ENCODE assay signal across 26 cellular contexts in genomic region chr7:55160539-55160938, GRCh38.
DNase-seq lines count a peak whose midpoint lies in the region; ATAC-seq and TF ChIP-seq lines count a peak whose summit lies in the region.
"Had no signal": no experiment of that assay in that cellular context is flagged by ENCODE, and none has a peak within 500 bp of the region (broad histone marks: within the 10 kb centered on the region; RNA-seq: fewer than 3 reads in every experiment).

No MANE protein-coding gene starts in this region.

- TF ChIP-seq RAD21 in SK-N-SH (IDR thresholded peaks at IDR 0.05; ENCODE audit: low read length), result no peak

- H3K36me3 ChIP-seq in SK-N-SH (replicated peaks in 1 of 2; ENCODE audit: control insufficient read depth in 1 of 2, insufficient read depth in 2 of 2, low read length in 1 of 2) (peaks cover 85 to 86% of the 10 kb centered on the region in 2 experiments), OCI-LY7 (ENCODE audit: insufficient read depth, low read length) (no peaks in the 10 kb centered on the region)

- H3K9me2 ChIP-seq in SK-N-SH (no peaks in the 10 kb centered on the region), OCI-LY7 (ENCODE audit: insufficient read depth, low read length) (no peaks in the 10 kb centered on the region)

- WGBS in SK-N-SH (ENCODE audit: low lambda C conversion rate), result 97% methylated on average over 4 of the region's 4 CpGs

- peaks cover 4 to 6% of the 10 kb centered on the region in 2 experiments; a peak in 1 of 4 replicates for H3K4me1 ChIP-seq in SK-N-SH (ENCODE audit: control insufficient read depth in 1 of 2, insufficient read depth in 2 of 2, low read depth in 1 of 2, low read length in 1 of 2)
- peaks cover 31% of the 10 kb centered on the region for H3K4me1 ChIP-seq in OCI-LY7 (ENCODE audit: insufficient read depth, low read length, poor library complexity, severe bottlenecking)
- H3K4me1 ChIP-seq: adrenal gland had no signal

- H3K79me2 ChIP-seq in SK-N-SH (ENCODE audit: insufficient read depth) (peaks cover 10% of the 10 kb centered on the region; the same call in 1 of the 2 replicates), OCI-LY7 (ENCODE audit: insufficient read depth, low read depth, low read length) (no peaks in the 10 kb centered on the region)
- H3K79me2 ChIP-seq: hepatocyte had no signal

- H3K9me3 ChIP-seq in SK-N-SH (no peaks in the 10 kb centered on the region), OCI-LY7 (ENCODE audit: low read length) (no peaks in the 10 kb centered on the region)
- H3K9me3 ChIP-seq: adrenal gland had no signal

- H2AFZ ChIP-seq in SK-N-SH (ENCODE audit: low read depth), result no peak overlapping the region
- H2AFZ ChIP-seq in OCI-LY7 (ENCODE audit: low read length), result no peak overlapping the region
- H2AFZ ChIP-seq: hepatocyte had no signal

- H4K20me1 ChIP-seq in SK-N-SH (ENCODE audit: insufficient read depth) (no peaks in the 10 kb centered on the region), OCI-LY7 (ENCODE audit: insufficient read depth, low read length) (no peaks in the 10 kb centered on the region)

- no peaks in the 10 kb centered on the region for H3K27me3 ChIP-seq in SK-N-SH (ENCODE audit: insufficient read depth)
- H3K27me3 ChIP-seq: adrenal gland, hepatocyte had no signal

- H3K4me3 Mint-ChIP-seq in activated T-cell treated with anti-CD3 and anti-CD28 coated beads, Interleukin-2, amount 50 U/mL, for 4 hours, result no peak overlapping the region
- H3K4me3 Mint-ChIP-seq in T-helper 2 cell treated with Interferon-gamma antibody and Interleukin-4, amounts not matched to agents 5 μg/mL and 100 μg/mL, for 36 hours, result no peak overlapping the region
- H3K4me3 Mint-ChIP-seq: central memory CD8-positive, alpha-beta T cell; effector memory CD8-positive, alpha-beta T cell; natural killer cell; stimulated activated naive CD8-positive, alpha-beta T cell treated with anti-CD3 and anti-CD28 coated beads, Interleukin-15, amount 100 ng/mL, for 72 hours had no signal

- H3K27ac Mint-ChIP-seq in T-helper 2 cell treated with Interferon-gamma antibody and Interleukin-4, amounts not matched to agents 5 μg/mL and 100 μg/mL, for 36 hours, result no peak overlapping the region
- H3K27ac Mint-ChIP-seq: effector memory CD8-positive, alpha-beta T cell; natural killer cell had no signal

- intact Hi-C loops in OCI-LY7 (cut with micrococcal nuclease; ENCODE audit: unreplicated experiment), result no loop called here

- no TSS peak for BruUV-seq in OCI-LY7 (replicated peaks; lab: Mats Ljungman, UMichigan)

- H3K4me3 ChIP-seq in SK-N-SH (ENCODE audit: low read depth in 2 of 2, low read length in 1 of 2) (no peak overlapping the region), astrocyte of the spinal cord (ENCODE audit: low read depth, low read length) (no peak overlapping the region), OCI-LY7 (ENCODE audit: low read depth, low read length, poor library complexity, severe bottlenecking) (no peak overlapping the region)
- H3K4me3 ChIP-seq: adrenal gland, hepatocyte, K562, skin epidermis had no signal

- peaks cover 12% of the 10 kb centered on the region for H3K27me3 Mint-ChIP-seq in activated T-cell treated with anti-CD3 and anti-CD28 coated beads, Interleukin-2, amount 50 U/mL, for 4 hours (ENCODE audit: low read depth)
- peaks cover 2% of the 10 kb centered on the region for H3K27me3 Mint-ChIP-seq in T-helper 2 cell treated with Interferon-gamma antibody and Interleukin-4, amounts not matched to agents 5 μg/mL and 100 μg/mL, for 36 hours (ENCODE audit: low read depth)

- H3K4me2 ChIP-seq in SK-N-SH (no peak overlapping the region), OCI-LY7 (ENCODE audit: low read length) (no peak overlapping the region)
- H3K4me2 ChIP-seq: hepatocyte had no signal

- peak; percentile 38 for ATAC-seq in SK-N-SH treated with all-trans-retinoic acid at 6 μM for 48 hours
- no peak for ATAC-seq in activated T-cell treated with anti-CD3 and anti-CD28 coated beads, Interleukin-2, amount 50 U/mL, for 4 hours
- ATAC-seq: effector memory CD8-positive, alpha-beta T cell; K562; stimulated activated naive CD8-positive, alpha-beta T cell treated with anti-CD3 and anti-CD28 coated beads, Interleukin-15, amount 100 ng/mL, for 72 hours had no signal

- H3K9me3 Mint-ChIP-seq in activated T-cell treated with anti-CD3 and anti-CD28 coated beads, Interleukin-2, amount 50 U/mL, for 4 hours, result no peaks in the 10 kb centered on the region
- no peaks in the 10 kb centered on the region for H3K9me3 Mint-ChIP-seq in T-helper 2 cell treated with Interferon-gamma antibody and Interleukin-4, amounts not matched to agents 5 μg/mL and 100 μg/mL, for 36 hours
- H3K9me3 Mint-ChIP-seq: central memory CD8-positive, alpha-beta T cell; effector memory CD8-positive, alpha-beta T cell; natural killer cell; stimulated activated naive CD8-positive, alpha-beta T cell treated with anti-CD3 and anti-CD28 coated beads, Interleukin-15, amount 100 ng/mL, for 72 hours had no signal

- no peak for TF ChIP-seq EP300 in SK-N-SH (IDR thresholded peaks at IDR 0.05; ENCODE audit: borderline replicate concordance in 1 of 2, low read depth in 1 of 2, low read length in 1 of 2)

- no peaks in the 10 kb centered on the region for H3K36me3 Mint-ChIP-seq in activated T-cell treated with anti-CD3 and anti-CD28 coated beads, Interleukin-2, amount 50 U/mL, for 4 hours (ENCODE audit: insufficient read depth)
- H3K36me3 Mint-ChIP-seq in T-helper 2 cell treated with Interferon-gamma antibody and Interleukin-4, amounts not matched to agents 5 μg/mL and 100 μg/mL, for 36 hours (ENCODE audit: low read depth), result no peaks in the 10 kb centered on the region
- H3K36me3 Mint-ChIP-seq: natural killer cell had no signal

- in situ Hi-C loops in astrocyte of the spinal cord (cut with HindIII; ENCODE audit: low sequenced_read_pairs), result no loop called here

- POLR2A ChIA-PET in SK-N-SH (lab: Yijun Ruan, JAX), result no interaction called here
- POLR2A ChIA-PET in OCI-LY7 (lab: Charles Lee), result no interaction called here

- CTCF ChIA-PET in SK-N-SH (lab: Yijun Ruan, JAX), result no interaction called here
- CTCF ChIA-PET in OCI-LY7 (lab: Charles Lee; ENCODE audit: unreplicated experiment), result no interaction called here

- H3K9ac ChIP-seq in SK-N-SH, result no peak overlapping the region

- DNase-seq in SK-N-SH (no peak), astrocyte of the spinal cord (ENCODE audit: low read depth, low spot score) (peak; percentile 85), islet precursor cell (peak; percentile 80), NK-92 (lab: John Stamatoyannopoulos, UW; ENCODE audit: unreplicated experiment) (no peak), OCI-LY7 (ENCODE audit: low spot score) (no peak)
- no peak for DNase-seq in activated T-cell treated with anti-CD3 and anti-CD28 coated beads, Interleukin-2, amount 50 U/mL, for 4 hours
- DNase-seq in T-helper 2 cell treated with Interferon-gamma antibody and Interleukin-4, amounts not matched to agents 5 μg/mL and 100 μg/mL, for 36 hours (ENCODE audit: low spot score), result no peak
- DNase-seq: activated CD4-positive, alpha-beta T cell treated with anti-CD3 and anti-CD28 coated beads for 4 hours; activated gamma-delta T cell; adrenal gland; DMS 273 treated with DMSO at 0.1 percent for 48 hours; effector memory CD8-positive, alpha-beta T cell; natural killer cell; NCI-H2029; NK-92 treated with Interleukin-12 subunit alpha and Interleukin-12 subunit beta, amount 100 ng/mL, for 24 hours; stimulated activated CD4-positive, alpha-beta T cell treated with anti-CD3 and anti-CD28 coated beads, Interleukin-4, amount 100 ng/mL, for 1 hour; stimulated activated naive CD8-positive, alpha-beta T cell treated with anti-CD3 and anti-CD28 coated beads, Interleukin-15, amount 100 ng/mL, for 72 hours; SW 1271; trophoblast cell had no signal

- no peaks in the 10 kb centered on the region for H3K4me1 Mint-ChIP-seq in activated T-cell treated with anti-CD3 and anti-CD28 coated beads, Interleukin-2, amount 50 U/mL, for 4 hours (ENCODE audit: low read depth)
- no peaks in the 10 kb centered on the region for H3K4me1 Mint-ChIP-seq in T-helper 2 cell treated with Interferon-gamma antibody and Interleukin-4, amounts not matched to agents 5 μg/mL and 100 μg/mL, for 36 hours (ENCODE audit: low read depth)
- H3K4me1 Mint-ChIP-seq: central memory CD8-positive, alpha-beta T cell; natural killer cell; stimulated activated naive CD8-positive, alpha-beta T cell treated with anti-CD3 and anti-CD28 coated beads, Interleukin-15, amount 100 ng/mL, for 72 hours had no signal

- peaks cover 7% of the 10 kb centered on the region for H3F3A ChIP-seq in SK-N-SH (replicated peaks; ENCODE audit: insufficient read depth)

- 0 out of 4 replicates have a peak overlapping the region, but pooled peaks of 1 of the 2 experiments have one; percentile 3 for H3K27ac ChIP-seq in SK-N-SH (ENCODE audit: low read depth in 2 of 2, low read length in 1 of 2)
- no peak overlapping the region for H3K27ac ChIP-seq in OCI-LY7 (ENCODE audit: low read depth, low read length, poor library complexity, severe bottlenecking)
- H3K27ac ChIP-seq: 22Rv1, adrenal gland, C4-2B, hepatocyte, skin epidermis had no signal

- TF ChIP-seq CTCF in SK-N-SH (IDR thresholded peaks at IDR 0.05), result no peak
- no peak for TF ChIP-seq CTCF in astrocyte of the spinal cord (IDR thresholded peaks at IDR 0.05; ENCODE audit: low read depth, low read length)
- TF ChIP-seq CTCF in OCI-LY7 (conservative IDR thresholded peaks at IDR 0.05; ENCODE audit: low read length), result no peak

TF ChIP-seq in SK-N-SH, 30 proteins besides CTCF, POLR2A, EP300 and RAD21:
- no peak for TF ChIP-seq MXI1 (IDR thresholded peaks at IDR 0.05; ENCODE audit: low read depth, low read length)
- no peak for TF ChIP-seq SIN3A (IDR thresholded peaks at IDR 0.05; ENCODE audit: borderline replicate concordance, low read depth, low read length)
- TF ChIP-seq MEF2A (IDR thresholded peaks at IDR 0.05; ENCODE audit: borderline replicate concordance, low read depth), result no peak
- TF ChIP-seq FOSL2 (IDR thresholded peaks at IDR 0.05; ENCODE audit: borderline replicate concordance, low read depth), result no peak
- TF ChIP-seq USF1 (IDR thresholded peaks at IDR 0.05; ENCODE audit: borderline replicate concordance, low read depth), result no peak
- TF ChIP-seq GABPA (IDR thresholded peaks at IDR 0.05; ENCODE audit: low read depth), result no peak
- no peak for TF ChIP-seq POLR2AphosphoS5 (IDR thresholded peaks at IDR 0.05; ENCODE audit: low read depth, low read length)

Comparison
In these comparisons a context has a peak if more than half of its experiments do, and no peak if none do; other contexts are left out.
1. DNase-seq: peak in astrocyte of the spinal cord (single experiment) and islet precursor cell (single experiment); none in SK-N-SH (single experiment), NK-92 (single experiment), activated T-cell treated with anti-CD3 and anti-CD28 coated beads, Interleukin-2, amount 50 U/mL, for 4 hours (single experiment), T-helper 2 cell treated with Interferon-gamma antibody and Interleukin-4, amounts not matched to agents 5 μg/mL and 100 μg/mL, for 36 hours (single experiment) and OCI-LY7 (single experiment).